ENCODE assay signal across 8 cellular contexts in the genomic region with DNA sequence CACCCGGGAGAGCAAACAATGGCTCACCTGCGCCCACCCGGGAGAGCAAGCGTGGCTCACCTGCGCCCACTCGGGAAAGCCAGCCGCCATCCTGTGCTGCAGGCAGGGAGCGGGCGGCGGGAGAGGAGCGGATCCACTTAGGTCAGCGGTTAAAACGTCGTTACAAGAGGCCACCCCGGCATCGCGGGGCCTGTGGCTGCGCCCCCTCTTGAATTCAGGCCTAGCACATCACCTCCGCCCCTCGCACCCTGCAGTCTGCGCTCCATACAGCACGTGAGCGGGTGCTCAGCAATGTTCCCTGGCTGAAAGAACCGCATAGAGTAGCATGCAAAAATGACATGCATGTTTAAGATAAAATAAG. TPM values are rescaled to one million over a fixed set of nuclear protein-coding genes. Genes with fewer than 3 reads are reported as not detected.
DNase-seq lines count a peak whose midpoint lies in the region; ATAC-seq and TF ChIP-seq lines count a peak whose summit lies in the region.

No MANE protein-coding gene starts in this region.

- TF ChIP-seq CTCF in Loucy (conservative IDR thresholded peaks at IDR 0.05; ENCODE audit: low read length) (no peak), hepatocyte (IDR thresholded peaks at IDR 0.05; ENCODE audit: poor library complexity) (no peak)

- H3K27me3 ChIP-seq in Loucy (ENCODE audit: insufficient read depth, low read length, poor library complexity, severe bottlenecking) (no peaks in the 10 kb centered on the region), hepatocyte (no peaks in the 10 kb centered on the region)

- H3K4me3 ChIP-seq in Loucy (ENCODE audit: low read length, poor library complexity, severe bottlenecking) (peak overlapping the region; percentile 90), hepatocyte (peak overlapping the region; percentile 72)

- peak overlapping the region; percentile 94 for H3K9ac ChIP-seq in Loucy (ENCODE audit: low read depth, low read length, poor library complexity, severe bottlenecking)

- POLR2A ChIA-PET in activated CD4-positive, alpha-beta T cell treated with anti-CD3 and anti-CD28 coated beads for 36 hours (lab: Charles Lee) = interaction anchor here (0.6 kb wide), 2 partner anchors 78 to 83 kb away, joined by 3 read pairs; no protein-coding TSS in a partner anchor

- H3K4me2 ChIP-seq in Loucy (ENCODE audit: low read depth, low read length, poor library complexity, severe bottlenecking) = peak overlapping the region; percentile 91
- H3K4me2 ChIP-seq in hepatocyte = peak overlapping the region; percentile 93

- peaks cover 15% of the 10 kb centered on the region; the same call in 1 of the 2 replicates for H3K36me3 ChIP-seq in Loucy (ENCODE audit: insufficient read depth, low read length)
- H3K36me3 ChIP-seq in hepatocyte (replicated peaks; ENCODE audit: insufficient read depth, low read depth) = no peaks in the 10 kb centered on the region

- H3K9me3 ChIP-seq in Loucy (ENCODE audit: insufficient read depth, low read depth, low read length) (no peaks in the 10 kb centered on the region), hepatocyte (ENCODE audit: low read depth) (no peaks in the 10 kb centered on the region)

- peaks cover 34% of the 10 kb centered on the region for H3K4me1 ChIP-seq in Loucy (ENCODE audit: insufficient read depth, low read length, poor library complexity, severe bottlenecking)
- H3K4me1 ChIP-seq in hepatocyte (ENCODE audit: insufficient read depth) = no peaks in the 10 kb centered on the region

- intact Hi-C loops in activated CD4-positive, alpha-beta T cell treated with anti-CD3 and anti-CD28 coated beads for 36 hours (cut with DNase I, micrococcal nuclease) = loop anchor here (1.0 to 5.0 kb wide), 5 partner anchors 53 to 692 kb away; partner anchors contain the start of gene ZPBP (in 1 of the 2)

- H3K27ac ChIP-seq in hepatocyte = peak overlapping the region; percentile 80

- H3K79me2 ChIP-seq in Loucy (ENCODE audit: insufficient read depth, low read length) (peaks cover 54% of the 10 kb centered on the region), hepatocyte (peaks cover 6% of the 10 kb centered on the region)

- WGBS in hepatocyte (ENCODE audit: low lambda C conversion rate, missing lambda C conversion rate) = 86% methylated on average over 23 of the region's 24 CpGs

- peaks cover 40% of the 10 kb centered on the region for H3K4me1 Mint-ChIP-seq in activated CD4-positive, alpha-beta T cell treated with anti-CD3 and anti-CD28 coated beads for 36 hours

- H3K36me3 Mint-ChIP-seq in activated CD4-positive, alpha-beta T cell treated with anti-CD3 and anti-CD28 coated beads for 36 hours (ENCODE audit: low read depth) = peaks cover 24% of the 10 kb centered on the region

- H2AFZ ChIP-seq in Loucy (ENCODE audit: low read length) (peak overlapping the region; percentile 98), hepatocyte (peak overlapping the region; percentile 85)

- H4K20me1 ChIP-seq in Loucy (ENCODE audit: insufficient read depth, low read length, poor library complexity, severe bottlenecking) (peaks cover 22% of the 10 kb centered on the region), hepatocyte (ENCODE audit: insufficient read depth, poor library complexity, severe bottlenecking) (no peaks in the 10 kb centered on the region)

- CTCF ChIA-PET in activated CD4-positive, alpha-beta T cell treated with anti-CD3 and anti-CD28 coated beads for 36 hours (lab: Charles Lee) = interaction anchor here (1.0 to 1.5 kb wide), 2 partner anchors 307 to 712 kb away, joined by 3 to 5 read pairs; no protein-coding TSS in a partner anchor

- DNase-seq in activated CD4-positive, alpha-beta T cell treated with anti-CD3 and anti-CD28 coated beads for 36 hours = peak; percentile 55
- DNase-seq in activated CD4-positive, alpha-beta T cell treated with anti-CD3 and anti-CD28 coated beads for 1 hour = no peak
- DNase-seq in activated naive CD4-positive, alpha-beta T cell treated with anti-CD3 and anti-CD28 coated beads, Interleukin-2, amount 50 U/mL, for 16 hours = peak; percentile 52
- no peak for DNase-seq in hepatocyte (ENCODE audit: low spot score)
- peak; percentile 1 for DNase-seq in stimulated activated CD4-positive, alpha-beta T cell treated with anti-CD3 and anti-CD28 coated beads, Interleukin-2, amount 100 ng/mL, for 4 hours (ENCODE audit: low read depth)
- no peak for DNase-seq in DMS 273 treated with DMSO at 0.1 percent for 48 hours (lab: John Stamatoyannopoulos, UW)
- DNase-seq in SIG-M5 treated with dmso at 0.1 percent for 504 hours (lab: John Stamatoyannopoulos, UW; ENCODE audit: unreplicated experiment) = no peak

- no peaks in the 10 kb centered on the region for H3K9me3 Mint-ChIP-seq in activated CD4-positive, alpha-beta T cell treated with anti-CD3 and anti-CD28 coated beads for 36 hours (ENCODE audit: low read depth)

- H3K9me2 ChIP-seq in Loucy (replicated peaks; ENCODE audit: low read depth, low read length) (no peaks in the 10 kb centered on the region), hepatocyte (replicated peaks; ENCODE audit: insufficient read depth) (no peaks in the 10 kb centered on the region)

- peak overlapping the region; percentile 93 for H3K27ac Mint-ChIP-seq in activated CD4-positive, alpha-beta T cell treated with anti-CD3 and anti-CD28 coated beads for 36 hours

- H3F3A ChIP-seq in Loucy (ENCODE audit: low read depth) = no peaks in the 10 kb centered on the region

- peak; percentile 2 for ATAC-seq in activated CD4-positive, alpha-beta T cell treated with anti-CD3 and anti-CD28 coated beads for 36 hours

- H3K27me3 Mint-ChIP-seq in activated CD4-positive, alpha-beta T cell treated with anti-CD3 and anti-CD28 coated beads for 36 hours = no peaks in the 10 kb centered on the region

- H3K4me3 Mint-ChIP-seq in activated CD4-positive, alpha-beta T cell treated with anti-CD3 and anti-CD28 coated beads for 36 hours = peak overlapping the region; percentile 70

RNA-seq across cellular contexts. Expression of gene FIGNL1, which starts 0.5 kb away (rescaled TPM):
- 10 to 100 TPM; 46.9 to 49.3 TPM for total RNA-seq in activated CD4-positive, alpha-beta T cell treated with anti-CD3 and anti-CD28 coated beads for 36 hours
- 11.8 and 13.6 TPM in 2 replicates for total RNA-seq in hepatocyte
- polyA plus RNA-seq in hepatocyte = 2.7 and 4.3 TPM in 2 replicates

Comparison
In these comparisons a context has a peak if more than half of its experiments do, and no peak if none do; other contexts are left out.
1. DNase-seq: peak in activated CD4-positive, alpha-beta T cell treated with anti-CD3 and anti-CD28 coated beads for 36 hours (single experiment), activated naive CD4-positive, alpha-beta T cell treated with anti-CD3 and anti-CD28 coated beads, Interleukin-2, amount 50 U/mL, for 16 hours (single experiment) and stimulated activated CD4-positive, alpha-beta T cell treated with anti-CD3 and anti-CD28 coated beads, Interleukin-2, amount 100 ng/mL, for 4 hours (single experiment); none in activated CD4-positive, alpha-beta T cell treated with anti-CD3 and anti-CD28 coated beads for 1 hour (single experiment), hepatocyte (single experiment), DMS 273 treated with DMSO at 0.1 percent for 48 hours (single experiment) and SIG-M5 treated with dmso at 0.1 percent for 504 hours (single experiment).